27 cellular contexts compared by ENCODE assay signal in the genomic region with DNA sequence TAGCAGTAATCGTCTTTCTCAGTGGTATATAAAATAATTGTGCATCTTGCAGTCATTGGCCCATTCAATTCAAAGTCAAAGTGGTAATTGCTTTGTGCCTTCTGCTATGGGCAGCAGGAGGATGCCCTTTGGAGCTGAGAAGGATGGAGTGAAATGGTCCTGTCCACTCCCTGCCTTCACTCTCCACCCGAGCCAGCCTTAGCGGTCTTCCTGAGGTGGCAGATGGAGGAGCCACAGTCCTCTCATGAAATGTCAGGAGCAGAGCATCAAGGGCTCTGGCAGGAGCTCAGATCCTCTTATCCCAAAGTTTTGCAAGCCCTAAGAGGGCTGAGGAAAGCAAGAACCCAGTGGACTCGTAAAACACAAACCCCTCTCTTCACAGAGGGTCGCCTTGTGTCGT.
"Had no signal": no experiment of that assay in that cellular context is flagged by ENCODE, and none has a peak within 500 bp of the region (broad histone marks: within the 10 kb centered on the region; RNA-seq: fewer than 3 reads in every experiment).

No MANE protein-coding gene starts in this region.

- H3K9me3 Mint-ChIP-seq: activated CD8-positive, alpha-beta T cell treated with anti-CD3 and anti-CD28 coated beads for 36 hours; activated naive CD4-positive, alpha-beta T cell treated with anti-CD3 and anti-CD28 coated beads for 36 hours; activated naive CD4-positive, alpha-beta T cell treated with anti-CD3 and anti-CD28 coated beads, Interleukin-2, amount 50 U/mL, for 24 hours; activated naive CD8-positive, alpha-beta T cell treated with anti-CD3 and anti-CD28 coated beads for 36 hours; activated naive CD8-positive, alpha-beta T cell treated with anti-CD3 and anti-CD28 coated beads, Interleukin-2, amount 50 U/mL, for 24 hours; activated T-cell treated with anti-CD3 and anti-CD28 coated beads, Interleukin-2, amount 50 U/mL, for 4 hours; activated T-helper 17 cell treated with anti-CD3 and anti-CD28 coated beads, Interleukin-2, amount 50 U/mL, for 72 hours; dendritic cell treated with granulocyte-macrophage colony-stimulating factor and Interleukin-4, amounts not matched to agents 40 ng/mL and 50 ng/mL, for 4 days; effector memory CD8-positive, alpha-beta T cell had no signal

- H3K4me1 ChIP-seq: adrenal gland, body of pancreas, esophagus muscularis mucosa, foreskin keratinocyte, gastrocnemius medialis had no signal

- H3K27me3 ChIP-seq: adrenal gland, body of pancreas, dorsolateral prefrontal cortex, esophagus muscularis mucosa, foreskin keratinocyte, gastrocnemius medialis had no signal

- H3K36me3 ChIP-seq: adrenal gland, esophagus muscularis mucosa, gastrocnemius medialis had no signal

- H3K27me3 Mint-ChIP-seq: activated naive CD8-positive, alpha-beta T cell treated with anti-CD3 and anti-CD28 coated beads for 36 hours; activated naive CD8-positive, alpha-beta T cell treated with anti-CD3 and anti-CD28 coated beads, Interleukin-2, amount 50 U/mL, for 24 hours; dendritic cell treated with granulocyte-macrophage colony-stimulating factor and Interleukin-4, amounts not matched to agents 40 ng/mL and 50 ng/mL, for 4 days had no signal

- ATAC-seq: activated CD8-positive, alpha-beta T cell treated with anti-CD3 and anti-CD28 coated beads for 36 hours; activated naive CD8-positive, alpha-beta T cell treated with anti-CD3 and anti-CD28 coated beads, Interleukin-2, amount 50 U/mL, for 24 hours; activated T-cell treated with anti-CD3 and anti-CD28 coated beads, Interleukin-2, amount 50 U/mL, for 4 hours; activated T-helper 17 cell treated with anti-CD3 and anti-CD28 coated beads, Interleukin-2, amount 50 U/mL, for 72 hours; body of pancreas; effector memory CD8-positive, alpha-beta T cell; foreskin keratinocyte; gastrocnemius medialis had no signal

- DNase-seq: activated CD4-positive, alpha-beta T cell treated with anti-CD3 and anti-CD28 coated beads for 1 hour; activated CD4-positive, alpha-beta T cell treated with anti-CD3 and anti-CD28 coated beads for 48 hours; activated CD4-positive, alpha-beta T cell treated with anti-CD3 and anti-CD28 coated beads, Interleukin-2, amount 50 U/mL, for 1 hour; activated CD4-positive, alpha-beta T cell treated with anti-CD3 and anti-CD28 coated beads, Interleukin-2, amount 50 U/mL, for 48 hours; activated CD8-positive, alpha-beta memory T cell treated with anti-CD3 and anti-CD28 coated beads for 24 hours; activated CD8-positive, alpha-beta T cell treated with anti-CD3 and anti-CD28 coated beads for 36 hours; activated effector memory CD4-positive, alpha-beta T cell treated with Interleukin-2 at 50 U/mL for 16 hours; activated gamma-delta T cell treated with Interleukin-2 at 50 U/mL for 16 hours; activated naive CD4-positive, alpha-beta T cell treated with anti-CD3 and anti-CD28 coated beads for 36 hours; activated naive CD8-positive, alpha-beta T cell treated with anti-CD3 and anti-CD28 coated beads for 36 hours; activated naive CD8-positive, alpha-beta T cell treated with anti-CD3 and anti-CD28 coated beads, Interleukin-2, amount 50 U/mL, for 24 hours; activated T-cell treated with anti-CD3 and anti-CD28 coated beads, Interleukin-2, amount 50 U/mL, for 4 hours; adrenal gland; amygdala; aorta; body of pancreas; effector memory CD8-positive, alpha-beta T cell; erythroblast; foreskin keratinocyte; gastrocnemius medialis; T-helper 2 cell had no signal

- H3K4me3 ChIP-seq: adrenal gland, body of pancreas, coronary artery, dorsolateral prefrontal cortex, esophagus muscularis mucosa, gastrocnemius medialis had no signal

- H3K27ac ChIP-seq: adrenal gland, body of pancreas, coronary artery, dorsolateral prefrontal cortex, esophagus muscularis mucosa, foreskin keratinocyte, gastrocnemius medialis had no signal

- H3K4me1 Mint-ChIP-seq: activated naive CD4-positive, alpha-beta T cell treated with anti-CD3 and anti-CD28 coated beads, Interleukin-2, amount 50 U/mL, for 24 hours; activated naive CD8-positive, alpha-beta T cell treated with anti-CD3 and anti-CD28 coated beads for 36 hours; activated naive CD8-positive, alpha-beta T cell treated with anti-CD3 and anti-CD28 coated beads, Interleukin-2, amount 50 U/mL, for 24 hours; activated T-helper 17 cell treated with anti-CD3 and anti-CD28 coated beads, Interleukin-2, amount 50 U/mL, for 72 hours had no signal

- H3K4me3 Mint-ChIP-seq: activated CD8-positive, alpha-beta T cell treated with anti-CD3 and anti-CD28 coated beads for 36 hours; activated naive CD4-positive, alpha-beta T cell treated with anti-CD3 and anti-CD28 coated beads for 36 hours; activated naive CD4-positive, alpha-beta T cell treated with anti-CD3 and anti-CD28 coated beads, Interleukin-2, amount 50 U/mL, for 24 hours; activated naive CD8-positive, alpha-beta T cell treated with anti-CD3 and anti-CD28 coated beads for 36 hours; activated naive CD8-positive, alpha-beta T cell treated with anti-CD3 and anti-CD28 coated beads, Interleukin-2, amount 50 U/mL, for 24 hours; activated T-cell treated with anti-CD3 and anti-CD28 coated beads, Interleukin-2, amount 50 U/mL, for 4 hours; activated T-helper 17 cell treated with anti-CD3 and anti-CD28 coated beads, Interleukin-2, amount 50 U/mL, for 72 hours; dendritic cell treated with granulocyte-macrophage colony-stimulating factor and Interleukin-4, amounts not matched to agents 40 ng/mL and 50 ng/mL, for 4 days; effector memory CD8-positive, alpha-beta T cell had no signal

- H3K27ac Mint-ChIP-seq: activated CD8-positive, alpha-beta T cell treated with anti-CD3 and anti-CD28 coated beads for 36 hours; activated naive CD4-positive, alpha-beta T cell treated with anti-CD3 and anti-CD28 coated beads for 36 hours; activated naive CD4-positive, alpha-beta T cell treated with anti-CD3 and anti-CD28 coated beads, Interleukin-2, amount 50 U/mL, for 24 hours; activated naive CD8-positive, alpha-beta T cell treated with anti-CD3 and anti-CD28 coated beads for 36 hours; activated naive CD8-positive, alpha-beta T cell treated with anti-CD3 and anti-CD28 coated beads, Interleukin-2, amount 50 U/mL, for 24 hours; activated T-helper 17 cell treated with anti-CD3 and anti-CD28 coated beads, Interleukin-2, amount 50 U/mL, for 72 hours; dendritic cell treated with granulocyte-macrophage colony-stimulating factor and Interleukin-4, amounts not matched to agents 40 ng/mL and 50 ng/mL, for 4 days; effector memory CD8-positive, alpha-beta T cell had no signal

- H3K9me3 ChIP-seq: adrenal gland, body of pancreas, esophagus muscularis mucosa, gastrocnemius medialis had no signal

- H3K36me3 Mint-ChIP-seq: activated naive CD4-positive, alpha-beta T cell treated with anti-CD3 and anti-CD28 coated beads, Interleukin-2, amount 50 U/mL, for 24 hours; activated naive CD8-positive, alpha-beta T cell treated with anti-CD3 and anti-CD28 coated beads for 36 hours had no signal
